33 cellular contexts compared by ENCODE assay signal in the genomic region with DNA sequence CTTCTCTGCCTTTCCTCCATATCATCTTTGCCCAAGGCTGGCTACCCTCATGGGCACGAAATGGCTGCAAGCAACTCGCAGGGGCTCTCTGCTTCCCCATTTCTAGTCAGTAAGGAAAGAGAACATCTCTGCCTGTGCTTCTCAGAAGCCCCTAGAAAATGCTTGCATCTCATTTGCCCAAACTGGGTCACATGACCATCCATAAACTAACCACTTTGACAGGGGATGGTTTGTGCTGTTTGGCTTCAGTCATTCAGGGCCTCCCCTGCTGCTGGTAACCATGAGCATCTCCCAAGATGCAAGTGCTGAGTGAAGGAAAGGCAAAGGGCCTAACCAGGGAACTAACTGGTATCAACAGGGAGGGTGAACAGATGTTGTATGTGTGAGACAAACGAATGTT.
"Had no signal": no experiment of that assay in that cellular context is flagged by ENCODE, and none has a peak within 500 bp of the region (broad histone marks: within the 10 kb centered on the region; RNA-seq: fewer than 3 reads in every experiment).

No MANE protein-coding gene starts in this region.

- H3K4me1 ChIP-seq: adrenal gland, body of pancreas, breast epithelium had no signal

- H3K27me3 ChIP-seq: body of pancreas, brain microvascular endothelial cell had no signal

- H3K9me3 ChIP-seq: adrenal gland had no signal

- DNase-seq: activated CD4-positive, alpha-beta memory T cell treated with anti-CD3 and anti-CD28 coated beads, Interleukin-2, amount 10 ng/mL, durations not matched to agents 7 days and 5 days; activated CD4-positive, alpha-beta T cell treated with anti-CD3 and anti-CD28 coated beads for 1 hour; activated CD4-positive, alpha-beta T cell treated with anti-CD3 and anti-CD28 coated beads for 36 hours; activated CD4-positive, alpha-beta T cell treated with anti-CD3 and anti-CD28 coated beads for 48 hours; activated CD4-positive, alpha-beta T cell treated with anti-CD3 and anti-CD28 coated beads, Interleukin-2, amount 10 ng/mL, durations not matched to agents 7 days and 5 days; activated CD4-positive, alpha-beta T cell treated with anti-CD3 and anti-CD28 coated beads, Interleukin-2, amount 50 U/mL, for 48 hours; activated CD4-positive, CD25-positive, alpha-beta regulatory T cell; activated CD8-positive, alpha-beta memory T cell treated with anti-CD3 and anti-CD28 coated beads for 24 hours; activated CD8-positive, alpha-beta memory T cell treated with anti-CD3 and anti-CD28 coated beads, Interleukin-2, amount 10 ng/mL, durations not matched to agents 7 days and 5 days; activated CD8-positive, alpha-beta memory T cell treated with anti-CD3 and anti-CD28 coated beads, Interleukin-2, amount 50 U/mL, for 48 hours; activated CD8-positive, alpha-beta T cell treated with anti-CD3 and anti-CD28 coated beads, Interleukin-2, amount 10 ng/mL, durations not matched to agents 7 days and 5 days; activated effector memory CD4-positive, alpha-beta T cell treated with Interleukin-2 at 50 U/mL for 16 hours; activated gamma-delta T cell; activated naive CD4-positive, alpha-beta T cell treated with anti-CD3 and anti-CD28 coated beads for 36 hours; activated naive CD4-positive, alpha-beta T cell treated with anti-CD3 and anti-CD28 coated beads, Interleukin-2, amount 50 U/mL, for 16 hours; activated naive CD8-positive, alpha-beta T cell treated with anti-CD3 and anti-CD28 coated beads for 36 hours; activated T-cell treated with anti-CD3 and anti-CD28 coated beads, Interleukin-2, amount 50 U/mL, for 24 hours; activated T-cell treated with anti-CD3 and anti-CD28 coated beads, Interleukin-2, amount 50 U/mL, for 48 hours; adrenal gland; amniotic stem cell; aorta; body of pancreas; brain microvascular endothelial cell; central memory CD4-positive, alpha-beta T cell; T-helper 1 cell; T-helper 2 cell; T-helper 9 cell had no signal

- H3K4me3 ChIP-seq: adrenal gland, body of pancreas, breast epithelium had no signal

- H3K36me3 ChIP-seq: adrenal gland, brain microvascular endothelial cell, breast epithelium had no signal

- ATAC-seq: activated CD4-positive, alpha-beta T cell treated with anti-CD3 and anti-CD28 coated beads for 36 hours; activated CD4-positive, CD25-positive, alpha-beta regulatory T cell treated with anti-CD3 and anti-CD28 coated beads, Interleukin-2, amount 50 U/mL, for 24 hours; activated CD8-positive, alpha-beta memory T cell treated with anti-CD3 and anti-CD28 coated beads, Interleukin-2, amount 10 ng/mL, durations not matched to agents 7 days and 5 days; activated CD8-positive, alpha-beta T cell treated with anti-CD3 and anti-CD28 coated beads, Interleukin-2, amount 10 ng/mL, durations not matched to agents 7 days and 5 days; activated naive CD4-positive, alpha-beta T cell treated with anti-CD3 and anti-CD28 coated beads, Interleukin-2, amount 50 U/mL, for 72 hours; body of pancreas had no signal

- FAIRE-seq: astrocyte, TTC549 had no signal

- H3K27ac ChIP-seq: adrenal gland, body of pancreas, brain microvascular endothelial cell, breast epithelium, VCaP had no signal
